Comparison of ENCODE assay signal across 19 cellular contexts in genomic region chr5:122772446-122772845, GRCh38. TPM values are rescaled to one million over a fixed set of nuclear protein-coding genes. Genes with fewer than 3 reads are reported as not detected.
DNase-seq lines count a peak whose midpoint lies in the region; ATAC-seq and TF ChIP-seq lines count a peak whose summit lies in the region.
"Had no signal": no experiment of that assay in that cellular context is flagged by ENCODE, and none has a peak within 500 bp of the region (broad histone marks: within the 10 kb centered on the region; RNA-seq: fewer than 3 reads in every experiment).

No MANE protein-coding gene starts in this region.

- POLR2A ChIA-PET in PC-3 (lab: Charles Lee; ENCODE audit: unreplicated experiment), result no interaction called here

- no peak overlapping the region for H2BK12ac ChIP-seq in trophoblast cell (ENCODE audit: low read length)

- intact Hi-C loops in PC-3 (cut with micrococcal nuclease), result loop anchor here (5.0 kb wide), 1 partner anchor 45 kb away; no protein-coding TSS in a partner anchor

- peak overlapping the region; percentile 55 for H2BK120ac ChIP-seq in trophoblast cell (ENCODE audit: insufficient read depth, low read length, poor library complexity)

- H3K4me2 ChIP-seq in PC-3 (ENCODE audit: low read length), result no peak overlapping the region
- H3K4me2 ChIP-seq in trophoblast cell (ENCODE audit: low read length), result no peak overlapping the region

- H4K20me1 ChIP-seq in PC-3 (ENCODE audit: low read length), result peaks cover 10% of the 10 kb centered on the region

- no peak overlapping the region for H3K4ac ChIP-seq in trophoblast cell (ENCODE audit: low read depth, low read length)

- no peak overlapping the region for H2AFZ ChIP-seq in PC-3 (ENCODE audit: low read length)
- H2AFZ ChIP-seq in trophoblast cell (ENCODE audit: insufficient read depth, low read length, poor library complexity), result peak overlapping the region; percentile 0

- H4K91ac ChIP-seq in trophoblast cell (ENCODE audit: low read depth, low read length), result peak overlapping the region; percentile 61

- H3F3A ChIP-seq in PC-3 (ENCODE audit: low read length, unreplicated experiment), result no peaks in the 10 kb centered on the region

- H4K8ac ChIP-seq in trophoblast cell (ENCODE audit: low read depth, low read length), result no peak overlapping the region

- H3K79me2 ChIP-seq in PC-3 (ENCODE audit: low read length) (peaks cover 24% of the 10 kb centered on the region), trophoblast cell (ENCODE audit: control insufficient read depth, insufficient read depth, low read length, poor library complexity) (peaks cover 9% of the 10 kb centered on the region)

- no peaks in the 10 kb centered on the region for H3K9me3 ChIP-seq in PC-3 (ENCODE audit: low read length)
- H3K9me3 ChIP-seq in trophoblast cell (ENCODE audit: insufficient read depth, low read depth, low read length), result no peaks in the 10 kb centered on the region
- H3K9me3 ChIP-seq: adrenal gland had no signal

- TF ChIP-seq CTCF in PC-3 (conservative IDR thresholded peaks at IDR 0.05; ENCODE audit: low read depth, low read length), result no peak

- H3K9ac ChIP-seq in PC-3 (ENCODE audit: low read length) (no peak overlapping the region), trophoblast cell (ENCODE audit: low read length) (no peak overlapping the region)

- H3K4me3 ChIP-seq in PC-3 (ENCODE audit: low read length) (no peak overlapping the region), trophoblast cell (ENCODE audit: low read depth, low read length) (no peak overlapping the region)
- H3K4me3 ChIP-seq: adrenal gland had no signal

- ATAC-seq in PC-3 (no peak), HG02798 (IDR thresholded peaks at IDR 0.05; ENCODE audit: poor library complexity, unreplicated experiment) (no peak), HG03342 (IDR thresholded peaks at IDR 0.05; ENCODE audit: unreplicated experiment) (no peak)
- ATAC-seq: left ventricle myocardium superior had no signal

- no TSS peak for BruUV-seq in PC-3 (replicated peaks; lab: Mats Ljungman, UMichigan)

- H3K9me2 ChIP-seq in PC-3 (replicated peaks; ENCODE audit: low read length), result no peaks in the 10 kb centered on the region

- H3K27me3 ChIP-seq in PC-3 (ENCODE audit: low read length) (no peaks in the 10 kb centered on the region), trophoblast cell (ENCODE audit: insufficient read depth, low read length) (no peaks in the 10 kb centered on the region)
- H3K27me3 ChIP-seq: adrenal gland had no signal

- H3K14ac ChIP-seq in trophoblast cell (ENCODE audit: low read length), result no peak overlapping the region

- DNase-seq in ELF-1 (ENCODE audit: low read depth, low spot score), result peak; percentile 29
- peak; percentile 46 for DNase-seq in PC-3
- DNase-seq in fibroblast of peridontal ligament (ENCODE audit: extremely low read depth), result peak; percentile 51
- peak in 1 of 2 donors; percentile 72 for DNase-seq in trophoblast cell
- no peak for DNase-seq in stimulated activated CD4-positive, alpha-beta T cell treated with anti-CD3 and anti-CD28 coated beads, Interleukin-1b, Interleukin-23, amount 100 ng/mL, for 48 hours
- no peak for DNase-seq in NCI-H1105 (lab: John Stamatoyannopoulos, UW)
- DNase-seq: activated CD4-positive, alpha-beta T cell treated with anti-CD3 and anti-CD28 coated beads for 48 hours; activated CD8-positive, alpha-beta memory T cell treated with anti-CD3 and anti-CD28 coated beads, Interleukin-2, amount 50 U/mL, for 48 hours; activated effector memory CD4-positive, alpha-beta T cell treated with anti-CD3 and anti-CD28 coated beads, Interleukin-2, amount 50 U/mL, for 16 hours; adrenal gland; GF-D8; left ventricle myocardium superior; NCI-H146; NCI-H2227 treated with DMSO at 0.1 percent for 48 hours; NK-92 treated with Interleukin-12 subunit alpha and Interleukin-12 subunit beta, amount 100 ng/mL, for 24 hours; stimulated activated CD4-positive, alpha-beta T cell treated with anti-CD3 and anti-CD28 coated beads, Interleukin-2, amount 100 ng/mL, for 48 hours had no signal

- H3K27ac ChIP-seq in PC-3 (ENCODE audit: low read length) (no peak overlapping the region), trophoblast cell (ENCODE audit: low read depth, low read length) (peak overlapping the region; percentile 4)
- H3K27ac ChIP-seq: adrenal gland, RWPE1 had no signal

- peaks cover 12% of the 10 kb centered on the region for H3K79me1 ChIP-seq in trophoblast cell (ENCODE audit: low read length)

- no peak overlapping the region for H4K12ac ChIP-seq in trophoblast cell (ENCODE audit: low read depth, low read length)

- no peak overlapping the region for H2AK5ac ChIP-seq in trophoblast cell (ENCODE audit: low read length)

- peaks cover 10% of the 10 kb centered on the region; the same call in 1 of the 2 replicates for H3K4me1 ChIP-seq in PC-3 (ENCODE audit: insufficient read depth, low read length)
- H3K4me1 ChIP-seq in trophoblast cell (ENCODE audit: control insufficient read depth in 1 of 2, insufficient read depth in 2 of 2, low read length in 2 of 2), result peaks cover 3 to 14% of the 10 kb centered on the region in 2 experiments

- CTCF ChIA-PET in PC-3 (lab: Charles Lee), result no interaction called here

- no peak overlapping the region for H3K18ac ChIP-seq in trophoblast cell (ENCODE audit: low read length)

- H2BK5ac ChIP-seq in trophoblast cell (ENCODE audit: low read depth, low read length, poor library complexity), result peak overlapping the region; percentile 32

- no CpG with 5 or more reads among the region's 1 CpG for WGBS in trophoblast cell (ENCODE audit: extremely low coverage, insufficient coverage, insufficient read length)

- no peak overlapping the region for H3K23ac ChIP-seq in trophoblast cell (ENCODE audit: low read length)

- H3K36me3 ChIP-seq in PC-3 (ENCODE audit: low read depth, low read length), result no peaks in the 10 kb centered on the region
- H3K36me3 ChIP-seq in trophoblast cell (ENCODE audit: control insufficient read depth in 1 of 2, insufficient read depth in 2 of 2, low read length in 2 of 2), result no peaks in the 10 kb centered on the region
- H3K36me3 ChIP-seq: adrenal gland had no signal

RNA-seq across cellular contexts. Expression of gene SNX2, which starts 2.4 kb away (rescaled TPM):
- total RNA-seq in PC-3 (2014; rRNA removed), result 30.5 and 33.7 TPM in 2 replicates
- polyA plus RNA-seq in trophoblast cell (2013), result 149 and 156 TPM in 2 replicates

Comparison
In these comparisons a context has a peak if more than half of its experiments do, and no peak if none do; other contexts are left out.
1. DNase-seq: peak in ELF-1 (single experiment), PC-3 (single experiment) and fibroblast of peridontal ligament (single experiment); none in stimulated activated CD4-positive, alpha-beta T cell treated with anti-CD3 and anti-CD28 coated beads, Interleukin-1b, Interleukin-23, amount 100 ng/mL, for 48 hours (single experiment) and NCI-H1105 (single experiment).